In the genomic region with DNA sequence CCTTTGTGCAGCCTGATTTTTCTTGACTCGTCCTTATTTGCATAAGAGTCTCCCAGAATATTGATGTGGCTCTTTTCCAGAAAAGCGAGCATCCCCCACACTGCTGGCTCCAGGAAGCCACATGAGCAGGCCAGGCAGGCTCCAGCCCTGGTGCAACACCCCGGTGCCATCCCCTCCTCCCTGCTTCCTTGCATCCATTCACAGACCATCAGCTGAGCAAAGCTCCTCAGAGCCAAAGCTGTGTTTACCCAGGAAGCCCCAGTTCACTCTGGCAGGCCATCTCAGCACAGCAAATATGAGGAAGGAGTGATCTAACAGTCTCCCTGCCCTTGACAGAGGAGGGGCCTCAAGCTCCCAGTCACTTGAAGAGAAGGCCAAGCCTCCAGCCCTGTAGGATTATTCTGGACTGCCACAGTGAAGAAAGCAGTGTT, we compare ENCODE assay signal across 8 cellular contexts. TPM values are rescaled to one million over a fixed set of nuclear protein-coding genes. Genes with fewer than 3 reads are reported as not detected.
A peak's percentile ranks its signal among the peaks of the same experiment; 100 is the strongest.
DNase-seq lines count a peak whose midpoint lies in the region; ATAC-seq and TF ChIP-seq lines count a peak whose summit lies in the region.

No MANE protein-coding gene starts in this region.

- no peaks in the 10 kb centered on the region for H3K27me3 ChIP-seq in cardiac muscle cell

- H3K4me3 ChIP-seq in cardiac muscle cell: no peak overlapping the region

- H3K27ac ChIP-seq in cardiac muscle cell: peak overlapping the region; percentile 50

- H3K36me3 ChIP-seq in cardiac muscle cell: no peaks in the 10 kb centered on the region

- ATAC-seq in GM21723 (IDR thresholded peaks at IDR 0.05; ENCODE audit: unreplicated experiment): no peak

- H3K4me1 ChIP-seq in cardiac muscle cell (ENCODE audit: low read depth): peaks cover 17% of the 10 kb centered on the region

- H3K9me3 ChIP-seq in cardiac muscle cell (ENCODE audit: low read depth): no peaks in the 10 kb centered on the region

- no peak for TF ChIP-seq CTCF in cardiac muscle cell (IDR thresholded peaks at IDR 0.05; ENCODE audit: low read depth, low read length)

- DNase-seq in GM04504 (ENCODE audit: low read depth): peak; percentile 89
- peak; percentile 59 for DNase-seq in UCSD-AML1 (lab: John Stamatoyannopoulos, UW; ENCODE audit: unreplicated experiment)
- DNase-seq in cardiac muscle cell (ENCODE audit: low read depth in 1 of 2, low spot score in 1 of 2): peak; percentile 28 to 99
- peak; percentile 83 for DNase-seq in renal cortical epithelial cell (ENCODE audit: low read depth)
- no peak for DNase-seq in SHP77 (lab: John Stamatoyannopoulos, UW)
- DNase-seq in T-helper 9 cell: no peak
- DNase-seq in DMS53 treated with DMSO at 0.1 percent for 48 hours (lab: John Stamatoyannopoulos, UW; ENCODE audit: unreplicated experiment): no peak

RNA-seq across cellular contexts. Expression of gene INSYN2B, which starts 34.4 kb away (rescaled TPM):
- 3.9 and 9.3 TPM in 2 replicates for total RNA-seq in cardiac muscle cell
- 1.6 and 1.7 TPM in 2 replicates for polyA plus RNA-seq in cardiac muscle cell
- 0.52 and 1.5 TPM in 2 replicates for total RNA-seq in renal cortical epithelial cell

Comparison
In these comparisons a context has a peak if more than half of its experiments do, and no peak if none do; other contexts are left out.
1. DNase-seq: peak in GM04504 (single experiment), UCSD-AML1 (single experiment), cardiac muscle cell (2 of 2) and renal cortical epithelial cell (single experiment); none in SHP77 (0 of 2), T-helper 9 cell (single experiment) and DMS53 treated with DMSO at 0.1 percent for 48 hours (single experiment).